7 cellular contexts compared by ENCODE assay signal in the genomic region with DNA sequence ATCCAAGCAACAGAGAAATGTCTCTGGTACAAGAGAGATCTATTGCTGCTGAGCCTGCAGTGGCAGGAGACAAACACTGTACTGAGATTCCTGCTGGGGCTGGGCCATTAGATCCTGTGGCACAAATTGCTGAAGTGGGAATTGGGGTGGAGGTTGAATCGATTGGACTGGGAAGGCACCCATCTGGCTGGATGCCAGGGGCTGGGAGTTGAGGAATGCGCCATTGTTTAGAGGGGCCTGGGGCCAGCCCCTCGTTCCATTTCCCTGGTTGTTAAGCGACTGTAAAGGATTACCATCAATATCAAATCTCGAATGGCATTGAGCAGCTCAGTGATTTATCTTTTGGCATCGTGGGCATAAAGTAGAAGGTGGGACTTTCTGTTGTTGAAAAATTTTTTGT.
"Had no signal": no experiment of that assay in that cellular context is flagged by ENCODE, and none has a peak within 500 bp of the region (broad histone marks: within the 10 kb centered on the region; RNA-seq: fewer than 3 reads in every experiment).

No MANE protein-coding gene starts in this region.

- H3K4me3 ChIP-seq: GM23338 had no signal

- DNase-seq: H9, HCEC 1CT, IMR-90, KG1 had no signal

- FAIRE-seq: H1, H54 had no signal

- ATAC-seq: GM23338 had no signal

- H2AFZ ChIP-seq: GM23338 had no signal
